1 cellular context compared by ENCODE assay signal in genomic region chr2:39607538-39608211, GRCh38.
A peak's percentile ranks its signal among the peaks of the same experiment; 100 is the strongest.
TF ChIP-seq lines count a peak whose summit lies in the region.

No MANE protein-coding gene starts in this region.

TF ChIP-seq in HEK293, 187 proteins besides CTCF, POLR2A, EP300 and RAD21 (continued from another document):
- TF ChIP-seq, protein P1, sequence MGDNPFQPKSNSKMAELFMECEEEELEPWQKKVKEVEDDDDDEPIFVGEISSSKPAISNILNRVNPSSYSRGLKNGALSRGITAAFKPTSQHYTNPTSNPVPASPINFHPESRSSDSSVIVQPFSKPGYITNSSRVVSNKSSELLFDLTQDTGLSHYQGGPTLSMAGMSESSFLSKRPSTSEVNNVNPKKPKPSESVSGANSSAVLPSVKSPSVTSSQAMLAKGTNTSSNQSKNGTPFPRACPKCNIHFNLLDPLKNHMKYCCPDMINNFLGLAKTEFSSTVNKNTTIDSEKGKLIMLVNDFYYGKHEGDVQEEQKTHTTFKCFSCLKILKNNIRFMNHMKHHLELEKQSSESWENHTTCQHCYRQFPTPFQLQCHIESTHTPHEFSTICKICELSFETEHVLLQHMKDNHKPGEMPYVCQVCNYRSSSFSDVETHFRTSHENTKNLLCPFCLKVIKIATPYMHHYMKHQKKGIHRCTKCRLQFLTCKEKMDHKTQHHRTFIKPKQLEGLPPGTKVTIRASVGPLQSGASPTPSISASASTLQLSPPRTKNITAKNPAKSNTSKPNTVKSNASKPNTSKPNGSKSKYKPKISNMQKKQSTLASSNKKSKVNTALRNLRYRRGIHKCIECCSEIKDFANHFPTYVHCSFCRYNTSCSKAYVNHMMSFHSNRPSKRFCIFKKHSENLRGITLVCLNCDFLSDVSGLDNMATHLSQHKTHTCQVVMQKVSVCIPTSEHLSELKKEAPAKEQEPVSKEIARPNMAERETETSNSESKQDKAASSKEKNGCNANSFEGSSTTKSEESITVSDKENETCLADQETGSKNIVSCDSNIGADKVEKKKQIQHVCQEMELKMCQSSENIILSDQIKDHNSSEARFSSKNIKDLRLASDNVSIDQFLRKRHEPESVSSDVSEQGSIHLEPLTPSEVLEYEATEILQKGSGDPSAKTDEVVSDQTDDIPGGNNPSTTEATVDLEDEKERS (tag by site-specific recombination; IDR thresholded peaks at IDR 0.05): no peak
- TF ChIP-seq ZIC2 (tag by site-specific recombination; IDR thresholded peaks at IDR 0.05) (peak; percentile 78), GFI1B (tag by site-specific recombination; IDR thresholded peaks at IDR 0.05) (no peak)
